In the genomic region with DNA sequence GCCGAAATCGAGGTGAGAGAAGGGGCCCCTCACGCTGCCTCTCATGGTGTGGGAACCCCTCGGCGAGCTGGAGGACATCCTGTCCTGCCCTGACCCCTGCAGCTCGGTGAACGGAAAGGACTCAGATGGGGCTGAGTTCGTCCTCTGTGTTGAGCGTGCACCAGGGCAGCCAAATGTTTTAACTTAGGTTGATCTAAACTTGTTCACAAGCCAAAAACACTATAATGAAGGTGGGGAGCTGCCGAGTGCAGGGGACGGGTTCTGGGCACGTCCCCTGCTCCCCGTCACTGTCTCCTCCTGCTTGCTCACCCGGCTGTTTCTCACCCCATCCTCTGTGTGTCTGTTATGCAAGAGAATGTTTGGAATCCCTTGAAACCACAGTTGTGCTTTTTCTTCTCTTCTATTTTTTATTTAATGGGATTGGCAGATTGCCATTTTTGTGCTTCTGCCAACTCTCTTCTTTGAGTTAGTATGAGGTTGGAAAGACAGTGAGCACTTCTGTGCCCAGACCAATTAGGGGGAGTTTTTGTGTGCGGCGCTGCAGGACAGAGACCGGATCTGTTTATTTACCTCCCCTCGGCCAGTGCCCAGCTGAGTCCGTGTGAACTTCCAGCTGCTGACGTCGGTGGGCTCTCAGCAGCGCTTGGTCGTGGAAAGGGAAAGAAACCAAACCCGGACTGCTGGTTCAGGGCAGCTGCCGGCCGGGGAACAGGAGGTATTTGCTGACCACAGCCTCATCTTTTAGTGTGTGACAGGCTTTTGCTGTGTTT, we compare ENCODE assay signal across 8 cellular contexts.
DNase-seq lines count a peak whose midpoint lies in the region; ATAC-seq and TF ChIP-seq lines count a peak whose summit lies in the region.

No MANE protein-coding gene starts in this region.

- H2BK120ac ChIP-seq in neuronal stem cell (ENCODE audit: low read depth, low read length): no peak overlapping the region

- no peak overlapping the region for H4K91ac ChIP-seq in neuronal stem cell (ENCODE audit: low read depth, low read length, poor library complexity)

- no peak overlapping the region for H3K18ac ChIP-seq in neuronal stem cell (ENCODE audit: low read length)

- no peak for TF ChIP-seq POLR2A in breast epithelium (IDR thresholded peaks at IDR 0.05)
- TF ChIP-seq POLR2A in GM18505 (IDR thresholded peaks at IDR 0.05; ENCODE audit: borderline replicate concordance, extremely low read depth, insufficient read depth, insufficient read length): no peak

- H2BK5ac ChIP-seq in neuronal stem cell (ENCODE audit: low read length): no peak overlapping the region

- no peak overlapping the region for H2BK15ac ChIP-seq in neuronal stem cell (ENCODE audit: low read length)

- H3K4me3 ChIP-seq in breast epithelium (peak overlapping the region; percentile 33 to 60 (median 39)), neuronal stem cell (ENCODE audit: low read length in 2 of 2) (no peak overlapping the region)

- H3K4me1 ChIP-seq in breast epithelium (peaks cover 3 to 16% of the 10 kb centered on the region in 2 donors), neuronal stem cell (ENCODE audit: control insufficient read depth in 2 of 2, insufficient read depth in 1 of 2, low read depth in 1 of 2, low read length in 2 of 2) (peaks cover 0 to 7% of the 10 kb centered on the region in 2 donors)

- no peak for ATAC-seq in GM18505 (IDR thresholded peaks at IDR 0.05; ENCODE audit: unreplicated experiment)

- H3K9ac ChIP-seq in neuronal stem cell (ENCODE audit: low read depth, low read length, poor library complexity): no peak overlapping the region

- H2AFZ ChIP-seq in neuronal stem cell (ENCODE audit: low read length): no peak overlapping the region

- no peak overlapping the region for H2AK5ac ChIP-seq in neuronal stem cell (ENCODE audit: low read depth, low read length)

- H3K4me2 ChIP-seq in neuronal stem cell (ENCODE audit: insufficient read depth, low read length, poor library complexity, severe bottlenecking): no peak overlapping the region

- H3K4ac ChIP-seq in neuronal stem cell (ENCODE audit: low read length): no peak overlapping the region

- H3K27me3 ChIP-seq in breast epithelium (no peaks in the 10 kb centered on the region), layer of hippocampus (ENCODE audit: control insufficient read depth, insufficient read depth, low read length) (no peaks in the 10 kb centered on the region), neuronal stem cell (ENCODE audit: control insufficient read depth in 3 of 3, insufficient read depth in 3 of 3, low read depth in 1 of 3, low read length in 3 of 3) (no peaks in the 10 kb centered on the region)

- H3K79me1 ChIP-seq in neuronal stem cell (ENCODE audit: low read depth, low read length): peaks cover 14% of the 10 kb centered on the region

- H3K14ac ChIP-seq in neuronal stem cell (ENCODE audit: low read length): no peak overlapping the region

- no peak overlapping the region for H4K8ac ChIP-seq in neuronal stem cell (ENCODE audit: low read depth, low read length)

- peak; percentile 95 for DNase-seq in COR-L47 (lab: John Stamatoyannopoulos, UW)
- peak; percentile 91 for DNase-seq in NCI-H2029 treated with DMSO at 0.1 percent for 48 hours (lab: John Stamatoyannopoulos, UW)
- peak; percentile 68 to 82 for DNase-seq in breast epithelium (ENCODE audit: low spot score in 2 of 2)
- peak; percentile 90 for DNase-seq in superior temporal gyrus (ENCODE audit: extremely low spot score)
- no peak for DNase-seq in activated CD4-positive, alpha-beta T cell treated with anti-CD3 and anti-CD28 coated beads for 48 hours
- DNase-seq in neuronal stem cell (ENCODE audit: low spot score): no peak

- no peak for TF ChIP-seq CTCF in breast epithelium (IDR thresholded peaks at IDR 0.05)

- WGBS in neuronal stem cell (ENCODE audit: extremely low coverage in 2 of 2, insufficient read length in 2 of 2, insufficient replicate concordance in 1 of 2), 2 donors: no CpG with 5 or more reads among the region's 26 CpGs

- H3K36me3 ChIP-seq in breast epithelium: no peaks in the 10 kb centered on the region
- peaks cover 43 to 100% of the 10 kb centered on the region in 2 donors for H3K36me3 ChIP-seq in neuronal stem cell (replicated peaks in 1 of 2; ENCODE audit: control insufficient read depth in 2 of 2, insufficient read depth in 2 of 2, low read length in 2 of 2)

- H3K9me3 ChIP-seq in breast epithelium (no peaks in the 10 kb centered on the region), neuronal stem cell (replicated peaks in 1 of 2; ENCODE audit: control insufficient read depth in 2 of 2, insufficient read depth in 1 of 2, low read depth in 1 of 2, low read length in 2 of 2) (no peaks in the 10 kb centered on the region)

- H2BK12ac ChIP-seq in neuronal stem cell (ENCODE audit: low read length): no peak overlapping the region

- intact Hi-C loops in breast epithelium (cut with DNase I; ENCODE audit: low total_unique reads): no loop called here

- H3K27ac ChIP-seq in breast epithelium: peak overlapping the region; percentile 62 to 79
- H3K27ac ChIP-seq in layer of hippocampus (ENCODE audit: low read depth, low read length): peak overlapping the region; percentile 52
- H3K27ac ChIP-seq in neuronal stem cell (replicated peaks; ENCODE audit: low read length): no peak overlapping the region

- H3K23ac ChIP-seq in neuronal stem cell (ENCODE audit: low read depth, low read length, poor library complexity): no peak overlapping the region

Comparison
In these comparisons a context has a peak if more than half of its experiments do, and no peak if none do; other contexts are left out.
1. DNase-seq: peak in COR-L47 (single experiment), NCI-H2029 treated with DMSO at 0.1 percent for 48 hours (single experiment), breast epithelium (2 of 2) and superior temporal gyrus (single experiment); none in activated CD4-positive, alpha-beta T cell treated with anti-CD3 and anti-CD28 coated beads for 48 hours (single experiment) and neuronal stem cell (single experiment).
2. H3K4me3 ChIP-seq: peak in breast epithelium (3 of 3); none in neuronal stem cell (0 of 2).